Comparison of ENCODE assay signal across 9 cellular contexts in the genomic region with DNA sequence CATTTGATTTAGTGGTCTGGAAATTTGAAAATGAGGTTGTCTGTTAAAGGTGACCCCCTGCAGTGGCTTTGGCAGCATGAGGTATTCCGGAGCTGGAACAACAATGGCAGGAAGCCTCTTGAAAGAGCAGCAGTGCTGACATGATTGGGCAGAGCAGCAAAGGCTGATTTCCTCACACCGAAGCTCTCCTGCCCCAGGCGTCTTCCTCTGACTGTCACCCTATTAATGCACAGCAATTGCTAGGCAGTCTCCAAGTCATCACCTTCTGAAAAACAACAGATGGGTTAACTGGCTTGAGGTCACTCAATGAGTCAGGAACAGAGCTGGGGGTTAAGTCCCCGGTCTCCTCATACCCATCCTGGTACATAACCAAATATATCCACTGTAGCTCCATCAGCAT.
DNase-seq lines count a peak whose midpoint lies in the region; ATAC-seq and TF ChIP-seq lines count a peak whose summit lies in the region.
"Had no signal": no experiment of that assay in that cellular context is flagged by ENCODE, and none has a peak within 500 bp of the region (broad histone marks: within the 10 kb centered on the region; RNA-seq: fewer than 3 reads in every experiment).

No MANE protein-coding gene starts in this region.

- no peak overlapping the region for H2BK120ac ChIP-seq in neuronal stem cell (ENCODE audit: low read depth, low read length)

- H2AFZ ChIP-seq in neuronal stem cell (ENCODE audit: low read length): peak overlapping the region; percentile 89

- intact Hi-C loops in dorsolateral prefrontal cortex (cut with DNase I): no loop called here

- no peak overlapping the region for H3K18ac ChIP-seq in neuronal stem cell (ENCODE audit: low read length)

- POLR2A ChIA-PET in HEK293T (lab: Yijun Ruan, JAX): no interaction called here

- no peak overlapping the region for H2BK12ac ChIP-seq in neuronal stem cell (ENCODE audit: low read length)

- H3K9ac ChIP-seq in neuronal stem cell (ENCODE audit: low read depth, low read length, poor library complexity): no peak overlapping the region

- H3K4me3 ChIP-seq in dorsolateral prefrontal cortex: peak overlapping the region in 57 of 59 donors; percentile 0 to 60 (median 35)
- peak overlapping the region in 1 of 2 donors; percentile 10 for H3K4me3 ChIP-seq in neuronal stem cell (ENCODE audit: low read length in 2 of 2)

- CTCF ChIA-PET in HEK293T (lab: Yijun Ruan, JAX): no interaction called here

- H3K27ac ChIP-seq in dorsolateral prefrontal cortex: peak overlapping the region in 20 of 59 donors; percentile 0 to 72 (median 30)
- peak overlapping the region; percentile 41 for H3K27ac ChIP-seq in neuronal stem cell (replicated peaks; ENCODE audit: low read length)

- DNase-seq in HEK293T (ENCODE audit: extremely low spot score) (peak; percentile 13), NCI-H510A (lab: John Stamatoyannopoulos, UW) (peak; percentile 0), dorsolateral prefrontal cortex (peak in 6 of 10 donors; percentile 3 to 44 (median 19)), neuronal stem cell (ENCODE audit: low spot score) (peak; percentile 33), AG08396 (ENCODE audit: low spot score) (no peak)
- no peak for DNase-seq in stimulated activated CD4-positive, alpha-beta T cell treated with anti-CD3 and anti-CD28 coated beads, Interleukin-2, amount 100 ng/mL, for 48 hours
- DNase-seq in activated naive CD4-positive, alpha-beta T cell treated with anti-CD3 and anti-CD28 coated beads, Interleukin-2, amount 50 U/mL, for 16 hours: no peak
- DNase-seq: activated CD8-positive, alpha-beta memory T cell treated with anti-CD3 and anti-CD28 coated beads, Interleukin-2, amount 50 U/mL, for 4 hours had no signal

- no peaks in the 10 kb centered on the region for H3K27me3 ChIP-seq in dorsolateral prefrontal cortex
- no peaks in the 10 kb centered on the region for H3K27me3 ChIP-seq in neuronal stem cell (ENCODE audit: control insufficient read depth in 3 of 3, insufficient read depth in 3 of 3, low read depth in 1 of 3, low read length in 3 of 3)

- no peaks in the 10 kb centered on the region for H3K79me1 ChIP-seq in neuronal stem cell (ENCODE audit: low read depth, low read length)

- H2BK15ac ChIP-seq in neuronal stem cell (ENCODE audit: low read length): no peak overlapping the region

- no peak overlapping the region for H3K14ac ChIP-seq in neuronal stem cell (ENCODE audit: low read length)

- H3K23ac ChIP-seq in neuronal stem cell (ENCODE audit: low read depth, low read length, poor library complexity): no peak overlapping the region

- no peak overlapping the region for H3K4me2 ChIP-seq in neuronal stem cell (ENCODE audit: insufficient read depth, low read length, poor library complexity, severe bottlenecking)

- H3K4ac ChIP-seq in neuronal stem cell (ENCODE audit: low read length): no peak overlapping the region

- TF ChIP-seq CTCF in dorsolateral prefrontal cortex (IDR thresholded peaks at IDR 0.05 in 54 of 56, conservative IDR thresholded peaks at IDR 0.05 in 2 of 56; ENCODE audit: low read depth in 1 of 56, partially characterized antibody in 56 of 56): no peak

- H2BK5ac ChIP-seq in neuronal stem cell (ENCODE audit: low read length): no peak overlapping the region

- no peak overlapping the region for H2AK5ac ChIP-seq in neuronal stem cell (ENCODE audit: low read depth, low read length)

- peaks cover 0 to 4% of the 10 kb centered on the region in 2 donors for H3K9me3 ChIP-seq in neuronal stem cell (replicated peaks in 1 of 2; ENCODE audit: control insufficient read depth in 2 of 2, insufficient read depth in 1 of 2, low read depth in 1 of 2, low read length in 2 of 2)

- H3K4me1 ChIP-seq in neuronal stem cell (ENCODE audit: control insufficient read depth in 2 of 2, insufficient read depth in 1 of 2, low read depth in 1 of 2, low read length in 2 of 2): peaks cover 2 to 7% of the 10 kb centered on the region in 2 donors

- no CpG with 5 or more reads among the region's 4 CpGs for WGBS in neuronal stem cell (ENCODE audit: extremely low coverage in 2 of 2, insufficient read length in 2 of 2, insufficient replicate concordance in 1 of 2), 2 donors

- ATAC-seq in GM18867 (IDR thresholded peaks at IDR 0.05; ENCODE audit: unreplicated experiment): no peak

- H4K91ac ChIP-seq in neuronal stem cell (ENCODE audit: low read depth, low read length, poor library complexity): no peak overlapping the region

- H4K8ac ChIP-seq in neuronal stem cell (ENCODE audit: low read depth, low read length): no peak overlapping the region

- H3K36me3 ChIP-seq in neuronal stem cell (replicated peaks in 1 of 2; ENCODE audit: control insufficient read depth in 2 of 2, insufficient read depth in 2 of 2, low read length in 2 of 2): no peaks in the 10 kb centered on the region

TF ChIP-seq in HEK293T, 16 proteins besides CTCF, POLR2A, EP300 and RAD21:
- no peak for TF ChIP-seq FOXM1 (IDR thresholded peaks at IDR 0.05; ENCODE audit: borderline replicate concordance)
- no peak for TF ChIP-seq SUZ12 (IDR thresholded peaks at IDR 0.05)
- TF ChIP-seq NFRKB (IDR thresholded peaks at IDR 0.05): no peak
- TF ChIP-seq, protein P1, sequence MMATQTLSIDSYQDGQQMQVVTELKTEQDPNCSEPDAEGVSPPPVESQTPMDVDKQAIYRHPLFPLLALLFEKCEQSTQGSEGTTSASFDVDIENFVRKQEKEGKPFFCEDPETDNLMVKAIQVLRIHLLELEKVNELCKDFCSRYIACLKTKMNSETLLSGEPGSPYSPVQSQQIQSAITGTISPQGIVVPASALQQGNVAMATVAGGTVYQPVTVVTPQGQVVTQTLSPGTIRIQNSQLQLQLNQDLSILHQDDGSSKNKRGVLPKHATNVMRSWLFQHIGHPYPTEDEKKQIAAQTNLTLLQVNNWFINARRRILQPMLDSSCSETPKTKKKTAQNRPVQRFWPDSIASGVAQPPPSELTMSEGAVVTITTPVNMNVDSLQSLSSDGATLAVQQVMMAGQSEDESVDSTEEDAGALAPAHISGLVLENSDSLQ (IDR thresholded peaks at IDR 0.05): no peak
- no peak for TF ChIP-seq CTBP1 (IDR thresholded peaks at IDR 0.05; ENCODE audit: borderline replicate concordance)
- no peak for TF ChIP-seq ARNT (IDR thresholded peaks at IDR 0.05)
- TF ChIP-seq HDGF (IDR thresholded peaks at IDR 0.05; ENCODE audit: borderline replicate concordance): no peak
- no peak for TF ChIP-seq LEF1 (IDR thresholded peaks at IDR 0.05; ENCODE audit: borderline replicate concordance)
- TF ChIP-seq FOXA1 (IDR thresholded peaks at IDR 0.05): no peak
- no peak for TF ChIP-seq L3MBTL2 (conservative IDR thresholded peaks at IDR 0.05)
- no peak for TF ChIP-seq FOXK2 (IDR thresholded peaks at IDR 0.05)
- no peak for TF ChIP-seq BHLHE40 (IDR thresholded peaks at IDR 0.05; ENCODE audit: borderline replicate concordance)
- no peak for TF ChIP-seq ELF4 (IDR thresholded peaks at IDR 0.05)
- no peak for TF ChIP-seq TARDBP (IDR thresholded peaks at IDR 0.05)
- no peak for TF ChIP-seq ZNF384 (IDR thresholded peaks at IDR 0.05)
- no peak for TF ChIP-seq SP1 (IDR thresholded peaks at IDR 0.05)
TF ChIP-seq in HEK293T: peak in this region for 0.

Comparison
In these comparisons a context has a peak if more than half of its experiments do, and no peak if none do; other contexts are left out.
1. DNase-seq: peak in HEK293T (single experiment), NCI-H510A (single experiment), dorsolateral prefrontal cortex (6 of 10) and neuronal stem cell (single experiment); none in stimulated activated CD4-positive, alpha-beta T cell treated with anti-CD3 and anti-CD28 coated beads, Interleukin-2, amount 100 ng/mL, for 48 hours (0 of 2), AG08396 (single experiment) and activated naive CD4-positive, alpha-beta T cell treated with anti-CD3 and anti-CD28 coated beads, Interleukin-2, amount 50 U/mL, for 16 hours (single experiment).